ENCODE assay signal across 9 cellular contexts in the genomic region with DNA sequence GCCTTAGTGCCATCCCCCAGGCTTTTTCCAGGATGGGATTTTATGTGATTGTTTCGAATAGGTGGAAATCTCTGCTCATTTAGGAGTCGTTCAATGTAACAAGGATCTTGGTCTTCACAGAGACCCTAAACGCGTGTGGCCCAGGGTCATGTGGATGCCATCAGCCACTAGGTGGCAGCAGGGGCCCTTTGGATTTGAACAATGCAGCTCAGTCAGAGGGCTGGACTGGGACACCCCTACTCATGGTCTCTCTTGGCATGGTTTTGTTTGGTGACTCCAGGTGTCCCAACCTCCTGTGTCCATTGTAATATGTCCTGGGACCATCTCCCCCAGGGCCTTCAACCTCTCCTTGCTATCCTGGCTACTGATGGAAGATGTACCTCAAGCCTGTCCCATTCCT. TPM values are rescaled to one million over a fixed set of nuclear protein-coding genes. Genes with fewer than 3 reads are reported as not detected.
DNase-seq lines count a peak whose midpoint lies in the region; ATAC-seq and TF ChIP-seq lines count a peak whose summit lies in the region.
"Not testable (repeated sequence)": the region's sequence is repeated elsewhere in the genome, so short reads cannot be mapped to it uniquely, and the experiment has no call there.
"Had no signal": no experiment of that assay in that cellular context is flagged by ENCODE, and none has a peak within 500 bp of the region (broad histone marks: within the 10 kb centered on the region; RNA-seq: fewer than 3 reads in every experiment).

No MANE protein-coding gene starts in this region.

- intact Hi-C loops in colonic mucosa (cut with DNase I); right lobe of liver (cut with DNase I); thyroid gland (cut with DNase I): not testable (repeated sequence)

- WGBS in right lobe of liver (ENCODE audit: insufficient coverage, low coverage, low lambda C conversion rate, missing lambda C conversion rate) = 0% methylated on average over 4 of the region's 4 CpGs
- WGBS in thyroid gland, 2 donors = 0% methylated on average over 1 of the region's 4 CpGs; no CpG with 5 or more reads in 1 of the 2 donors

- H3K36me3 ChIP-seq in colonic mucosa, right lobe of liver, thyroid gland: not testable (repeated sequence)

- H3K9me3 ChIP-seq in colonic mucosa, right lobe of liver, thyroid gland: not testable (repeated sequence)

- not testable (repeated sequence) for TF ChIP-seq POLR2A in right lobe of liver (IDR thresholded peaks at IDR 0.05); thyroid gland (IDR thresholded peaks at IDR 0.05)

- not testable (repeated sequence) for H3K4me3 ChIP-seq in GM12875 (ENCODE audit: low read depth, low read length); colonic mucosa; right lobe of liver; thyroid gland (replicated peaks in 1 of 3)

- DNase-seq in activated T-cell treated with anti-CD3 and anti-CD28 coated beads for 4 hours = peak; percentile 71
- peak; percentile 84 for DNase-seq in colonic mucosa
- DNase-seq in right lobe of liver = peak; percentile 59 to 81 (median 67)
- peak; percentile 54 to 64 for DNase-seq in stimulated activated CD4-positive, alpha-beta T cell treated with anti-CD3 and anti-CD28 coated beads, Interleukin-15, amount 100 ng/mL, for 1 hour (ENCODE audit: low read depth in 1 of 2, low spot score in 1 of 2)
- DNase-seq in thyroid gland = peak; percentile 75 to 77

- ATAC-seq in HG02798 (IDR thresholded peaks at IDR 0.05; ENCODE audit: poor library complexity, unreplicated experiment) (peak; percentile 51), SK-N-SH treated with all-trans-retinoic acid at 6 μM for 48 hours (peak; percentile 98), right lobe of liver (peak; percentile 90 to 96 (median 90))

- TF ChIP-seq CTCF in GM12875 (IDR thresholded peaks at IDR 0.05; ENCODE audit: borderline replicate concordance, insufficient read depth, low read depth, low read length) (peak; percentile 31; the same call in 1 of the 2 replicates), colonic mucosa (IDR thresholded peaks at IDR 0.05) (peak; percentile 37), right lobe of liver (IDR thresholded peaks at IDR 0.05) (peak in 3 of 4 donors; percentile 42 to 54 (median 48)), thyroid gland (IDR thresholded peaks at IDR 0.05) (peak in 2 of 6 experiments; percentile 44 to 55)

- not testable (repeated sequence) for H3K4me1 ChIP-seq in colonic mucosa, right lobe of liver, thyroid gland

- not testable (repeated sequence) for H3K9ac ChIP-seq in colonic mucosa (ENCODE audit: low read depth in 2 of 2, low read length in 2 of 2)

- not testable (repeated sequence) for H3K27me3 ChIP-seq in colonic mucosa, right lobe of liver, thyroid gland

- H3K27ac ChIP-seq in colonic mucosa, right lobe of liver, thyroid gland: not testable (repeated sequence)

RNA-seq across cellular contexts. Expression of gene SCGB1C2, which starts 0.8 kb away (rescaled TPM):
- total RNA-seq in colonic mucosa = not detected
- total RNA-seq in right lobe of liver = not detected
- total RNA-seq in thyroid gland = not detected
- total RNA-seq: subcutaneous adipose tissue had no signal

RNA-seq across cellular contexts. Expression of gene DOC2B, which starts 44.9 kb away (rescaled TPM):
- total RNA-seq in colonic mucosa = 1 to 10 TPM; 1.3 to 4.4 TPM
- 1 to 10 TPM in 2 of 6 experiments, under 1 TPM in 4; 0.40 to 1.7 (median 0.91) TPM for total RNA-seq in right lobe of liver
- 1 to 10 TPM; 3.6 to 8.5 (median 6.7) TPM for total RNA-seq in thyroid gland
